In the genomic region with DNA sequence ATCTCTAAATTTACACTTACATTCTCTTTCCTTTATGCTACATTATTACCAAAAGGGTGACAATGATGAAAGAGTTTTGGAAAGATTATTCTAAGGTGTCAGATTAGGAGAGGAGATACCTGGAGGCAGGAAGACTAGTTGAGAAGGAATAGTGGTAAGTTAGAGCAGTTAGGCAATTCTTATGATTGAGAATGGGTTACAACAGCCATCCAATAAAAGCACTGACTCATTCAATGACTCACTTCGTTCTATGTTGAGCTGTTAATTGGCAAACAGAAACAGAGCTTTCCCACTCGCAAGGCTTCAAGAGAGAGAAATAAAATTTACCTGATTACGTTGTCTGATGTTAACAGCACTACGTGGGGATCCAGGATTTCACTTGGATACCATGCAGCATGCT, we compare ENCODE assay signal across 8 cellular contexts. TPM values are rescaled to one million over a fixed set of nuclear protein-coding genes. Genes with fewer than 3 reads are reported as not detected.
DNase-seq lines count a peak whose midpoint lies in the region; ATAC-seq and TF ChIP-seq lines count a peak whose summit lies in the region.

No MANE protein-coding gene starts in this region.

- H3K4me3 Mint-ChIP-seq in activated naive CD8-positive, alpha-beta T cell = peak overlapping the region; percentile 20

- H3K27me3 Mint-ChIP-seq in activated naive CD8-positive, alpha-beta T cell = no peaks in the 10 kb centered on the region

- DNase-seq in inferior parietal cortex (ENCODE audit: extremely low spot score) = peak; percentile 23
- no peak for DNase-seq in hepatic stellate cell (ENCODE audit: low spot score)
- DNase-seq in esophagus muscularis mucosa (ENCODE audit: extremely low spot score) = no peak

- H3K36me3 ChIP-seq in HEK293 (ENCODE audit: control insufficient read depth in 2 of 2, insufficient read depth in 1 of 2, low read length in 2 of 2) = peaks cover 76 to 85% of the 10 kb centered on the region in 2 experiments
- H3K36me3 ChIP-seq in esophagus muscularis mucosa = peaks cover 30 to 82% (median 75%) of the 10 kb centered on the region in 4 donors

- H3K27ac ChIP-seq in 22Rv1 (peak overlapping the region; percentile 32; the same call in 1 of the 2 replicates), HEK293 (ENCODE audit: extremely low read depth, low read depth, low read length) (no peak overlapping the region), esophagus muscularis mucosa (replicated peaks in 1 of 4) (no peak overlapping the region)

- POLR2A ChIA-PET in HEK293 (lab: Yijun Ruan, JAX) = no interaction called here

- H3K36me3 Mint-ChIP-seq in activated naive CD8-positive, alpha-beta T cell = peaks cover 16% of the 10 kb centered on the region

- no peaks in the 10 kb centered on the region; the same call in 1 of the 2 replicates for H3K4me1 ChIP-seq in HEK293 (ENCODE audit: control insufficient read depth, insufficient read depth, low read length)
- peaks cover 12 to 25% (median 24%) of the 10 kb centered on the region in 4 donors for H3K4me1 ChIP-seq in esophagus muscularis mucosa

- no peaks in the 10 kb centered on the region for H3K9me3 Mint-ChIP-seq in activated naive CD8-positive, alpha-beta T cell (ENCODE audit: low read depth)

- 56% methylated on average over 4 of the region's 4 CpGs for WGBS in esophagus muscularis mucosa

- H3K4me1 Mint-ChIP-seq in activated naive CD8-positive, alpha-beta T cell (ENCODE audit: low read depth) = peaks cover 52% of the 10 kb centered on the region

- intact Hi-C loops in esophagus muscularis mucosa (cut with DNase I) = no loop called here

- ATAC-seq in HG03469 (IDR thresholded peaks at IDR 0.05; ENCODE audit: unreplicated experiment) (no peak), HG02884 (IDR thresholded peaks at IDR 0.05; ENCODE audit: unreplicated experiment) (no peak)

- no peak for TF ChIP-seq POLR2A in esophagus muscularis mucosa (IDR thresholded peaks at IDR 0.05; ENCODE audit: low read depth)

- no peaks in the 10 kb centered on the region for H3K27me3 ChIP-seq in esophagus muscularis mucosa

- peak overlapping the region; percentile 73 for H3K27ac Mint-ChIP-seq in activated naive CD8-positive, alpha-beta T cell

- TF ChIP-seq EP300 in esophagus muscularis mucosa (IDR thresholded peaks at IDR 0.05) = no peak

- TF ChIP-seq CTCF in 22Rv1 (IDR thresholded peaks at IDR 0.05) = no peak
- TF ChIP-seq CTCF in HEK293 (tag by site-specific recombination; IDR thresholded peaks at IDR 0.05) = no peak
- TF ChIP-seq CTCF in esophagus muscularis mucosa (IDR thresholded peaks at IDR 0.05) = no peak

- H3K4me3 ChIP-seq in HEK293 (ENCODE audit: low read depth, low read length) = no peak overlapping the region
- H3K4me3 ChIP-seq in esophagus muscularis mucosa = no peak overlapping the region

- H3K9me3 ChIP-seq in HEK293 (ENCODE audit: control insufficient read depth, insufficient read depth, low read depth, low read length) (no peaks in the 10 kb centered on the region), esophagus muscularis mucosa (no peaks in the 10 kb centered on the region)

- CTCF ChIA-PET in HEK293 (lab: Yijun Ruan, JAX) = interaction anchor here (0.8 kb wide), 1 partner anchor 9 kb away, joined by 3 read pairs; no protein-coding TSS in a partner anchor

TF ChIP-seq in HEK293, 187 proteins besides CTCF, POLR2A, EP300 and RAD21 (continues in another document):
- TF ChIP-seq ZFP37 (tag by site-specific recombination; IDR thresholded peaks at IDR 0.05) (peak; percentile 52; the same call in 1 of the 2 replicates), ZNF777 (tag by site-specific recombination; IDR thresholded peaks at IDR 0.05; ENCODE audit: borderline replicate concordance) (no peak), ZNF394 (tag by site-specific recombination; IDR thresholded peaks at IDR 0.05; ENCODE audit: borderline replicate concordance) (peak; percentile 62; the same call in 1 of the 2 replicates), GFI1B (tag by site-specific recombination; IDR thresholded peaks at IDR 0.05) (0 out of 2 replicates have a peak, but pooled peaks have one; percentile 25), IKZF3 (tag by site-specific recombination; IDR thresholded peaks at IDR 0.05) (0 out of 2 replicates have a peak, but pooled peaks have one; percentile 24), ZNF2 (tag by site-specific recombination; IDR thresholded peaks at IDR 0.05) (0 out of 2 replicates have a peak, but pooled peaks have one; percentile 49), ZNF600 (tag by site-specific recombination; IDR thresholded peaks at IDR 0.05) (peak; percentile 94), YY2 (tag by site-specific recombination; IDR thresholded peaks at IDR 0.05) (no peak), ZFP69B (tag by site-specific recombination; IDR thresholded peaks at IDR 0.05) (0 out of 2 replicates have a peak, but pooled peaks have one; percentile 57), ZBTB17 (tag by site-specific recombination; IDR thresholded peaks at IDR 0.05) (peak; percentile 89), ZNF76 (tag by site-specific recombination; IDR thresholded peaks at IDR 0.05; ENCODE audit: borderline replicate concordance, low read depth) (0 out of 2 replicates have a peak, but pooled peaks have one; percentile 25)
- TF ChIP-seq, protein P1, sequence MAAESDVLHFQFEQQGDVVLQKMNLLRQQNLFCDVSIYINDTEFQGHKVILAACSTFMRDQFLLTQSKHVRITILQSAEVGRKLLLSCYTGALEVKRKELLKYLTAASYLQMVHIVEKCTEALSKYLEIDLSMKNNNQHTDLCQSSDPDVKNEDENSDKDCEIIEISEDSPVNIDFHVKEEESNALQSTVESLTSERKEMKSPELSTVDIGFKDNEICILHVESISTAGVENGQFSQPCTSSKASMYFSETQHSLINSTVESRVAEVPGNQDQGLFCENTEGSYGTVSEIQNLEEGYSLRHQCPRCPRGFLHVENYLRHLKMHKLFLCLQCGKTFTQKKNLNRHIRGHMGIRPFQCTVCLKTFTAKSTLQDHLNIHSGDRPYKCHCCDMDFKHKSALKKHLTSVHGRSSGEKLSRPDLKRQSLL (tag by site-specific recombination; IDR thresholded peaks at IDR 0.05) = peak; percentile 63; the same call in 1 of the 2 replicates
- TF ChIP-seq, protein P2, sequence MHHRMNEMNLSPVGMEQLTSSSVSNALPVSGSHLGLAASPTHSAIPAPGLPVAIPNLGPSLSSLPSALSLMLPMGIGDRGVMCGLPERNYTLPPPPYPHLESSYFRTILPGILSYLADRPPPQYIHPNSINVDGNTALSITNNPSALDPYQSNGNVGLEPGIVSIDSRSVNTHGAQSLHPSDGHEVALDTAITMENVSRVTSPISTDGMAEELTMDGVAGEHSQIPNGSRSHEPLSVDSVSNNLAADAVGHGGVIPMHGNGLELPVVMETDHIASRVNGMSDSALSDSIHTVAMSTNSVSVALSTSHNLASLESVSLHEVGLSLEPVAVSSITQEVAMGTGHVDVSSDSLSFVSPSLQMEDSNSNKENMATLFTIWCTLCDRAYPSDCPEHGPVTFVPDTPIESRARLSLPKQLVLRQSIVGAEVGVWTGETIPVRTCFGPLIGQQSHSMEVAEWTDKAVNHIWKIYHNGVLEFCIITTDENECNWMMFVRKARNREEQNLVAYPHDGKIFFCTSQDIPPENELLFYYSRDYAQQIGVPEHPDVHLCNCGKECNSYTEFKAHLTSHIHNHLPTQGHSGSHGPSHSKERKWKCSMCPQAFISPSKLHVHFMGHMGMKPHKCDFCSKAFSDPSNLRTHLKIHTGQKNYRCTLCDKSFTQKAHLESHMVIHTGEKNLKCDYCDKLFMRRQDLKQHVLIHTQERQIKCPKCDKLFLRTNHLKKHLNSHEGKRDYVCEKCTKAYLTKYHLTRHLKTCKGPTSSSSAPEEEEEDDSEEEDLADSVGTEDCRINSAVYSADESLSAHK (tag by site-specific recombination; IDR thresholded peaks at IDR 0.05) = 0 out of 2 replicates have a peak, but pooled peaks have one; percentile 45
- TF ChIP-seq, protein P3, sequence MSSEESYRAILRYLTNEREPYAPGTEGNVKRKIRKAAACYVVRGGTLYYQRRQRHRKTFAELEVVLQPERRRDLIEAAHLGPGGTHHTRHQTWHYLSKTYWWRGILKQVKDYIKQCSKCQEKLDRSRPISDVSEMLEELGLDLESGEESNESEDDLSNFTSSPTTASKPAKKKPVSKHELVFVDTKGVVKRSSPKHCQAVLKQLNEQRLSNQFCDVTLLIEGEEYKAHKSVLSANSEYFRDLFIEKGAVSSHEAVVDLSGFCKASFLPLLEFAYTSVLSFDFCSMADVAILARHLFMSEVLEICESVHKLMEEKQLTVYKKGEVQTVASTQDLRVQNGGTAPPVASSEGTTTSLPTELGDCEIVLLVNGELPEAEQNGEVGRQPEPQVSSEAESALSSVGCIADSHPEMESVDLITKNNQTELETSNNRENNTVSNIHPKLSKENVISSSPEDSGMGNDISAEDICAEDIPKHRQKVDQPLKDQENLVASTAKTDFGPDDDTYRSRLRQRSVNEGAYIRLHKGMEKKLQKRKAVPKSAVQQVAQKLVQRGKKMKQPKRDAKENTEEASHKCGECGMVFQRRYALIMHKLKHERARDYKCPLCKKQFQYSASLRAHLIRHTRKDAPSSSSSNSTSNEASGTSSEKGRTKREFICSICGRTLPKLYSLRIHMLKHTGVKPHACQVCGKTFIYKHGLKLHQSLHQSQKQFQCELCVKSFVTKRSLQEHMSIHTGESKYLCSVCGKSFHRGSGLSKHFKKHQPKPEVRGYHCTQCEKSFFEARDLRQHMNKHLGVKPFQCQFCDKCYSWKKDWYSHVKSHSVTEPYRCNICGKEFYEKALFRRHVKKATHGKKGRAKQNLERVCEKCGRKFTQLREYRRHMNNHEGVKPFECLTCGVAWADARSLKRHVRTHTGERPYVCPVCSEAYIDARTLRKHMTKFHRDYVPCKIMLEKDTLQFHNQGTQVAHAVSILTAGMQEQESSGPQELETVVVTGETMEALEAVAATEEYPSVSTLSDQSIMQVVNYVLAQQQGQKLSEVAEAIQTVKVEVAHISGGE (tag by site-specific recombination; conservative IDR thresholded peaks at IDR 0.05; ENCODE audit: low read depth) = no peak

RNA-seq across cellular contexts. Expression of gene NUP88, which starts 5.8 kb away (rescaled TPM):
- total RNA-seq in esophagus muscularis mucosa = 10 to 100 TPM; 50.7 to 67.6 (median 61.2) TPM

RNA-seq across cellular contexts. Expression of gene RPAIN, which starts 6.3 kb away (rescaled TPM):
- 10 to 100 TPM; 25.7 to 37.0 (median 32.0) TPM for total RNA-seq in esophagus muscularis mucosa

RNA-seq across cellular contexts. Expression of gene C1QBP, which starts 25.3 kb away (rescaled TPM):
- total RNA-seq in esophagus muscularis mucosa = 100 to 1,000 TPM in 1 of 4 donors, 10 to 100 TPM in 3; 92.9 to 124 (median 95.5) TPM

RNA-seq across cellular contexts. Expression of gene DHX33, which starts 55.1 kb away (rescaled TPM):
- total RNA-seq in esophagus muscularis mucosa = 10 to 100 TPM in 1 of 4 donors, 1 to 10 TPM in 3; 9.1 to 10.9 (median 9.7) TPM
